17 cellular contexts compared by ENCODE assay signal in genomic region chr1:1517973-1518620, GRCh38. TPM values are rescaled to one million over a fixed set of nuclear protein-coding genes. Genes with fewer than 3 reads are reported as not detected.
DNase-seq lines count a peak whose midpoint lies in the region; ATAC-seq and TF ChIP-seq lines count a peak whose summit lies in the region.
"Had no signal": no experiment of that assay in that cellular context is flagged by ENCODE, and none has a peak within 500 bp of the region (broad histone marks: within the 10 kb centered on the region; RNA-seq: fewer than 3 reads in every experiment).

No MANE protein-coding gene starts in this region.

- intact Hi-C loops in posterior cingulate gyrus (cut with DNase I) = no loop called here

- H3K4me3 ChIP-seq in HL-60 (replicated peaks; ENCODE audit: insufficient read depth, low read length) = no peak overlapping the region
- no peak overlapping the region for H3K4me3 ChIP-seq in osteoblast (ENCODE audit: insufficient read depth, low read length)
- H3K4me3 ChIP-seq: MG63, SJSA1 had no signal

- H4K20me1 ChIP-seq in osteoblast (ENCODE audit: insufficient read depth, low read length) = peaks cover 4% of the 10 kb centered on the region

- no peaks in the 10 kb centered on the region for H3K4me1 ChIP-seq in osteoblast (ENCODE audit: insufficient read depth, low read length)
- H3K4me1 ChIP-seq: SJSA1 had no signal

- H3K27me3 ChIP-seq in HL-60 (ENCODE audit: insufficient read depth, poor library complexity, severe bottlenecking) (no peaks in the 10 kb centered on the region), osteoblast (ENCODE audit: insufficient read depth, low read length) (no peaks in the 10 kb centered on the region)
- H3K27me3 ChIP-seq: MG63, SJSA1 had no signal

- TF ChIP-seq CTCF in GM20000 (IDR thresholded peaks at IDR 0.05; ENCODE audit: extremely low read depth, missing control alignments) (no peak), HL-60 (IDR thresholded peaks at IDR 0.05; ENCODE audit: insufficient read depth, low read length) (no peak), osteoblast (IDR thresholded peaks at IDR 0.05; ENCODE audit: extremely low read depth, low read depth, low read length) (no peak)

- H3K79me2 ChIP-seq in osteoblast (ENCODE audit: insufficient read depth, low read length) = peaks cover 30% of the 10 kb centered on the region

- no peaks in the 10 kb centered on the region for H3K9me3 ChIP-seq in osteoblast (ENCODE audit: low read depth, low read length)
- H3K9me3 ChIP-seq: MG63, SJSA1 had no signal

- no peak overlapping the region for H2AFZ ChIP-seq in osteoblast (ENCODE audit: low read length)

- ATAC-seq in GM21723 (IDR thresholded peaks at IDR 0.05; ENCODE audit: unreplicated experiment) = no peak

- peaks cover 24% of the 10 kb centered on the region for H3K36me3 ChIP-seq in osteoblast (ENCODE audit: insufficient read depth, low read length)

- H3K4me2 ChIP-seq in osteoblast (ENCODE audit: insufficient read depth, low read length) = no peak overlapping the region

- DNase-seq in GM20000 (ENCODE audit: low spot score) (peak; percentile 21), HL-60 (ENCODE audit: low read depth in 1 of 2, low spot score in 1 of 2) (no peak), epidermal melanocyte (ENCODE audit: insufficient read length, low spot score) (peak; percentile 15), osteoblast (ENCODE audit: insufficient read length, low spot score, missing footprints) (peak; percentile 65), DMS79 treated with DMSO at 0.1 percent for 48 hours (lab: John Stamatoyannopoulos, UW) (no peak), posterior cingulate gyrus (no peak)
- no peak for DNase-seq in activated CD4-positive, alpha-beta T cell treated with anti-CD3 and anti-CD28 coated beads for 1 hour
- DNase-seq: CD4-positive, CD25-positive, alpha-beta regulatory T cell; COR-L47; MG63; NCI-H1417; NCI-H1694 treated with DMSO at 0.1 percent for 48 hours; NCI-H2081 treated with DMSO at 0.1 percent for 48 hours; NCI-H2171 treated with DMSO at 0.1 percent for 48 hours; NCI-H524 treated with DMSO at 0.1 percent for 48 hours had no signal

- H3K27ac ChIP-seq in HL-60 (replicated peaks) (peak overlapping the region; percentile 14; the same call in 1 of the 2 replicates), osteoblast (ENCODE audit: low read depth, low read length) (no peak overlapping the region)
- H3K27ac ChIP-seq: SJSA1 had no signal

RNA-seq across cellular contexts. Expression of gene ATAD3A, which starts 6.1 kb away (rescaled TPM):
- total RNA-seq in osteoblast = 18.6 and 19.9 TPM in 2 replicates

RNA-seq across cellular contexts. Expression of gene TMEM240, which starts 22.3 kb away (rescaled TPM):
- 1.8 and 2.7 TPM in 2 replicates for total RNA-seq in osteoblast
- total RNA-seq: CD4-positive, CD25-positive, alpha-beta regulatory T cell had no signal

RNA-seq across cellular contexts. Expression of gene ATAD3B, which starts 46.5 kb away (rescaled TPM):
- 10.6 and 14.5 TPM in 2 replicates for total RNA-seq in osteoblast

RNA-seq across cellular contexts. Expression of gene SSU72, which starts 56.6 kb away (rescaled TPM):
- total RNA-seq in osteoblast = 67.2 and 73.1 TPM in 2 replicates

Comparison
In these comparisons a context has a peak if more than half of its experiments do, and no peak if none do; other contexts are left out.
1. DNase-seq: peak in GM20000 (single experiment), epidermal melanocyte (single experiment) and osteoblast (single experiment); none in HL-60 (0 of 2), DMS79 treated with DMSO at 0.1 percent for 48 hours (single experiment), activated CD4-positive, alpha-beta T cell treated with anti-CD3 and anti-CD28 coated beads for 1 hour (single experiment) and posterior cingulate gyrus (0 of 10).